In the genomic region with DNA sequence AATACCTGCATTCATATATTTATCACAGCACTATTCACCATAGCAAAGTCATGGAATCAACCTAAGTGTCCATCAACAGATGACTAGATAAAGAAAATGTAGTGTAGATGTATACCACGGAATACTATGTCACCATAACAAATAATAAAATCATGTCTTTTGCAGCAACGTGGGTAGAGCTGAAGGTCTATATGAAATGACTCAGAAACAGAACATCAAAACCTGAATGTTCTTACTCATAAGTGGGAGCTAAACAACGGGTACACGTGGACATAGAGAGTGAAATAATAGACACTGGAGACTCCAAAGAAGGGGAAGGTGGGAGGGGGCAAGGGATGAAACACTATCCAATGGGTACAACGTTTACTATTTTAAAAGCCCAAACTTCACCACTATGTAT, we compare ENCODE assay signal across 22 cellular contexts. TPM values are rescaled to one million over a fixed set of nuclear protein-coding genes. Genes with fewer than 3 reads are reported as not detected.
DNase-seq lines count a peak whose midpoint lies in the region; TF ChIP-seq lines count a peak whose summit lies in the region.
"Had no signal": no experiment of that assay in that cellular context is flagged by ENCODE, and none has a peak within 500 bp of the region (broad histone marks: within the 10 kb centered on the region; RNA-seq: fewer than 3 reads in every experiment).

No MANE protein-coding gene starts in this region.

- CTCF ChIA-PET in activated CD4-positive, alpha-beta T cell treated with anti-CD3 and anti-CD28 coated beads, Interleukin-2, amount 10 ng/mL, durations not matched to agents 7 days and 5 days (lab: Charles Lee) = interaction anchor here (1.0 to 1.4 kb wide), 3 partner anchors 14 to 21 kb away, joined by 3 to 4 read pairs (median 3); no protein-coding TSS in a partner anchor
- CTCF ChIA-PET in CD8-positive, alpha-beta memory T cell (lab: Charles Lee) = interaction anchor here (1.6 kb wide), 1 partner anchor 16 kb away, joined by 4 read pairs; no protein-coding TSS in a partner anchor

- no peak overlapping the region for H3K27ac ChIP-seq in CD8-positive, alpha-beta memory T cell (ENCODE audit: low read depth, low read length)
- no peak overlapping the region for H3K27ac ChIP-seq in left ventricle myocardium inferior (replicated peaks)
- H3K27ac ChIP-seq: brain microvascular endothelial cell, Peyer's patch, upper lobe of left lung had no signal

- TF ChIP-seq CTCF in nephron progenitor cell (IDR thresholded peaks at IDR 0.05) (no peak), left ventricle myocardium inferior (IDR thresholded peaks at IDR 0.05; ENCODE audit: borderline replicate concordance) (no peak)

- H3K9me3 Mint-ChIP-seq in activated CD4-positive, alpha-beta T cell treated with anti-CD3 and anti-CD28 coated beads, Interleukin-2, amount 10 ng/mL, durations not matched to agents 7 days and 5 days = peaks cover 2% of the 10 kb centered on the region
- H3K9me3 Mint-ChIP-seq in CD8-positive, alpha-beta memory T cell = no peaks in the 10 kb centered on the region
- H3K9me3 Mint-ChIP-seq in activated T-helper 2 cell treated with anti-CD3 and anti-CD28 coated beads, Interferon-gamma antibody, Interleukin-2, Interleukin-4, amounts not matched to agents 10 μg/mL and 5 μg/mL and 100 μg/mL, durations not matched to agents 14 hours and 24 hours and 36 hours = no peaks in the 10 kb centered on the region
- no peaks in the 10 kb centered on the region for H3K9me3 Mint-ChIP-seq in nephron progenitor cell

- no peaks in the 10 kb centered on the region for H3K9me3 ChIP-seq in CD8-positive, alpha-beta memory T cell (ENCODE audit: low read length)
- no peaks in the 10 kb centered on the region for H3K9me3 ChIP-seq in left ventricle myocardium inferior (replicated peaks)
- H3K9me3 ChIP-seq: HAP-1, Peyer's patch, sigmoid colon, upper lobe of left lung had no signal

- H3K4me1 ChIP-seq in CD8-positive, alpha-beta memory T cell (ENCODE audit: insufficient read depth, low read length) = peaks cover 36% of the 10 kb centered on the region
- peaks cover 28% of the 10 kb centered on the region for H3K4me1 ChIP-seq in left ventricle myocardium inferior
- H3K4me1 ChIP-seq: Peyer's patch had no signal

- no peak for DNase-seq in activated CD4-positive, alpha-beta T cell treated with anti-CD3 and anti-CD28 coated beads, Interleukin-2, amount 10 ng/mL, durations not matched to agents 7 days and 5 days
- DNase-seq in activated CD4-positive, alpha-beta T cell treated with anti-CD3 and anti-CD28 coated beads, Interleukin-2, amount 50 U/mL, for 48 hours = no peak
- no peak for DNase-seq in CD8-positive, alpha-beta memory T cell
- no peak for DNase-seq in activated T-helper 2 cell treated with anti-CD3 and anti-CD28 coated beads, Interferon-gamma antibody, Interleukin-2, Interleukin-4, amounts not matched to agents 10 μg/mL and 5 μg/mL and 100 μg/mL, durations not matched to agents 14 hours and 24 hours and 36 hours (ENCODE audit: low spot score)
- no peak for DNase-seq in nephron progenitor cell
- DNase-seq in NCI-H748 treated with DMSO at 0.1 percent for 48 hours (lab: John Stamatoyannopoulos, UW) = no peak
- no peak for DNase-seq in left ventricle myocardium inferior
- no peak for DNase-seq in NCI-H1105 treated with DMSO at 0.1 percent for 48 hours (lab: John Stamatoyannopoulos, UW)
- DNase-seq: activated CD4-positive, alpha-beta T cell treated with anti-CD3 and anti-CD28 coated beads, Interleukin-2, amount 10 ng/mL, durations not matched to agents 24 days and 14 days; brain microvascular endothelial cell; effector CD4-positive, alpha-beta T cell; head of caudate nucleus; KG1; kidney glomerular epithelial cell; NCI-H1436 treated with DMSO at 0.1 percent for 48 hours; NCI-H524 treated with DMSO at 0.1 percent for 48 hours; Peyer's patch; sigmoid colon; upper lobe of left lung had no signal

- peaks cover 79% of the 10 kb centered on the region for H3K36me3 Mint-ChIP-seq in activated CD4-positive, alpha-beta T cell treated with anti-CD3 and anti-CD28 coated beads, Interleukin-2, amount 10 ng/mL, durations not matched to agents 7 days and 5 days (ENCODE audit: low read depth)
- H3K36me3 Mint-ChIP-seq in CD8-positive, alpha-beta memory T cell = peaks cover 19 to 84% (median 36%) of the 10 kb centered on the region in 3 donors
- H3K36me3 Mint-ChIP-seq in activated T-helper 2 cell treated with anti-CD3 and anti-CD28 coated beads, Interferon-gamma antibody, Interleukin-2, Interleukin-4, amounts not matched to agents 10 μg/mL and 5 μg/mL and 100 μg/mL, durations not matched to agents 14 hours and 24 hours and 36 hours (ENCODE audit: low read depth) = peaks cover 85% of the 10 kb centered on the region
- H3K36me3 Mint-ChIP-seq in nephron progenitor cell (ENCODE audit: low read depth) = peaks cover 77% of the 10 kb centered on the region

- POLR2A ChIA-PET in activated CD4-positive, alpha-beta T cell treated with anti-CD3 and anti-CD28 coated beads, Interleukin-2, amount 10 ng/mL, durations not matched to agents 7 days and 5 days (lab: Charles Lee) = no interaction called here
- POLR2A ChIA-PET in CD8-positive, alpha-beta memory T cell (lab: Charles Lee) = no interaction called here

- peaks cover 51% of the 10 kb centered on the region for H3K4me1 Mint-ChIP-seq in activated CD4-positive, alpha-beta T cell treated with anti-CD3 and anti-CD28 coated beads, Interleukin-2, amount 10 ng/mL, durations not matched to agents 7 days and 5 days
- peaks cover 67 to 93% (median 89%) of the 10 kb centered on the region in 3 donors for H3K4me1 Mint-ChIP-seq in CD8-positive, alpha-beta memory T cell
- H3K4me1 Mint-ChIP-seq in activated T-helper 2 cell treated with anti-CD3 and anti-CD28 coated beads, Interferon-gamma antibody, Interleukin-2, Interleukin-4, amounts not matched to agents 10 μg/mL and 5 μg/mL and 100 μg/mL, durations not matched to agents 14 hours and 24 hours and 36 hours (ENCODE audit: low read depth) = peaks cover 47% of the 10 kb centered on the region
- no peaks in the 10 kb centered on the region for H3K4me1 Mint-ChIP-seq in nephron progenitor cell

- peaks cover 21% of the 10 kb centered on the region for H3K36me3 ChIP-seq in CD8-positive, alpha-beta memory T cell (ENCODE audit: insufficient read depth, low read length)
- no peaks in the 10 kb centered on the region for H3K36me3 ChIP-seq in left ventricle myocardium inferior
- H3K36me3 ChIP-seq: Peyer's patch, sigmoid colon, upper lobe of left lung had no signal

- H3K27ac Mint-ChIP-seq in activated CD4-positive, alpha-beta T cell treated with anti-CD3 and anti-CD28 coated beads, Interleukin-2, amount 10 ng/mL, durations not matched to agents 7 days and 5 days = peak overlapping the region; percentile 60
- peak overlapping the region; percentile 14 to 90 (median 68) for H3K27ac Mint-ChIP-seq in CD8-positive, alpha-beta memory T cell
- H3K27ac Mint-ChIP-seq in activated T-helper 2 cell treated with anti-CD3 and anti-CD28 coated beads, Interferon-gamma antibody, Interleukin-2, Interleukin-4, amounts not matched to agents 10 μg/mL and 5 μg/mL and 100 μg/mL, durations not matched to agents 14 hours and 24 hours and 36 hours = peak overlapping the region; percentile 42
- peak overlapping the region; percentile 32 for H3K27ac Mint-ChIP-seq in nephron progenitor cell
- H3K27ac Mint-ChIP-seq: progenitor cell of endocrine pancreas had no signal

- H3K27me3 Mint-ChIP-seq in activated CD4-positive, alpha-beta T cell treated with anti-CD3 and anti-CD28 coated beads, Interleukin-2, amount 10 ng/mL, durations not matched to agents 7 days and 5 days = no peaks in the 10 kb centered on the region
- H3K27me3 Mint-ChIP-seq in CD8-positive, alpha-beta memory T cell = no peaks in the 10 kb centered on the region
- H3K27me3 Mint-ChIP-seq in activated T-helper 2 cell treated with anti-CD3 and anti-CD28 coated beads, Interferon-gamma antibody, Interleukin-2, Interleukin-4, amounts not matched to agents 10 μg/mL and 5 μg/mL and 100 μg/mL, durations not matched to agents 14 hours and 24 hours and 36 hours (ENCODE audit: low read depth) = no peaks in the 10 kb centered on the region
- no peaks in the 10 kb centered on the region for H3K27me3 Mint-ChIP-seq in nephron progenitor cell (ENCODE audit: low read depth, poor library complexity)
- H3K27me3 Mint-ChIP-seq: activated CD4-positive, alpha-beta T cell treated with anti-CD3 and anti-CD28 coated beads, Interleukin-2, amount 10 ng/mL, durations not matched to agents 24 days and 14 days; progenitor cell of endocrine pancreas had no signal

- H3K27me3 ChIP-seq in CD8-positive, alpha-beta memory T cell (ENCODE audit: insufficient read depth, low read length, poor library complexity, severe bottlenecking) = no peaks in the 10 kb centered on the region
- H3K27me3 ChIP-seq in left ventricle myocardium inferior (ENCODE audit: low read depth) = no peaks in the 10 kb centered on the region
- H3K27me3 ChIP-seq: brain microvascular endothelial cell, Peyer's patch, sigmoid colon, upper lobe of left lung had no signal

- H3K4me3 ChIP-seq in CD8-positive, alpha-beta memory T cell (ENCODE audit: low read length) = no peak overlapping the region
- no peak overlapping the region for H3K4me3 ChIP-seq in left ventricle myocardium inferior
- H3K4me3 ChIP-seq: HAP-1, lung, Peyer's patch, sigmoid colon, upper lobe of left lung had no signal

- H3K4me3 Mint-ChIP-seq in activated CD4-positive, alpha-beta T cell treated with anti-CD3 and anti-CD28 coated beads, Interleukin-2, amount 10 ng/mL, durations not matched to agents 7 days and 5 days = no peak overlapping the region
- no peak overlapping the region for H3K4me3 Mint-ChIP-seq in CD8-positive, alpha-beta memory T cell
- no peak overlapping the region for H3K4me3 Mint-ChIP-seq in activated T-helper 2 cell treated with anti-CD3 and anti-CD28 coated beads, Interferon-gamma antibody, Interleukin-2, Interleukin-4, amounts not matched to agents 10 μg/mL and 5 μg/mL and 100 μg/mL, durations not matched to agents 14 hours and 24 hours and 36 hours (ENCODE audit: low read depth)
- no peak overlapping the region for H3K4me3 Mint-ChIP-seq in nephron progenitor cell
- H3K4me3 Mint-ChIP-seq: activated CD4-positive, alpha-beta T cell treated with anti-CD3 and anti-CD28 coated beads, Interleukin-2, amount 10 ng/mL, durations not matched to agents 24 days and 14 days had no signal

- intact Hi-C loops in activated T-helper 2 cell treated with anti-CD3 and anti-CD28 coated beads, Interferon-gamma antibody, Interleukin-2, Interleukin-4, amounts not matched to agents 10 μg/mL and 5 μg/mL and 100 μg/mL, durations not matched to agents 14 hours and 24 hours and 36 hours (cut with micrococcal nuclease) = loop anchor here (1.0 to 2.0 kb wide), 2 partner anchors 12 to 14 kb away; no protein-coding TSS in a partner anchor
- intact Hi-C loops in left ventricle myocardium inferior (cut with micrococcal nuclease) = no loop called here

RNA-seq across cellular contexts. Expression of gene SLC38A1, which starts 37.9 kb away (rescaled TPM):
- total RNA-seq in activated CD4-positive, alpha-beta T cell treated with anti-CD3 and anti-CD28 coated beads, Interleukin-2, amount 10 ng/mL, durations not matched to agents 7 days and 5 days = 100 to 1,000 TPM; 180 to 219 TPM
- total RNA-seq in CD8-positive, alpha-beta memory T cell = 100 to 1,000 TPM; 233 to 242 TPM
- 252 TPM for polyA plus RNA-seq in CD8-positive, alpha-beta memory T cell
- total RNA-seq in activated T-helper 2 cell treated with anti-CD3 and anti-CD28 coated beads, Interferon-gamma antibody, Interleukin-2, Interleukin-4, amounts not matched to agents 10 μg/mL and 5 μg/mL and 100 μg/mL, durations not matched to agents 14 hours and 24 hours and 36 hours = 152 and 154 TPM in 2 replicates
- 134 TPM for total RNA-seq in left ventricle myocardium inferior
